In genomic region chr12:106955377-106956047, GRCh38 we compare ENCODE assay signal across 1 cellular context.
TF ChIP-seq lines count a peak whose summit lies in the region.

Gene TMEM263, plus strand, starts transcription at chr12:106955907. Its CDS starts 11,210 bp downstream, at chr12:106967117.

TF ChIP-seq in HepG2, 621 proteins besides CTCF, POLR2A, EP300 and RAD21 (continued from another document and continues in another):
- TF ChIP-seq ZGPAT (CRISPR knock-in tag; IDR thresholded peaks at IDR 0.05) (peak; percentile 74), ATF3 (CRISPR knock-in tag; IDR thresholded peaks at IDR 0.05) (peak; percentile 55; the same call in 1 of the 2 replicates), TFE3 (CRISPR knock-in tag; IDR thresholded peaks at IDR 0.05) (no peak), HNF4A (CRISPR knock-in tag; IDR thresholded peaks at IDR 0.05) (no peak; the same call in 1 of the 2 replicates), ATF6 (CRISPR knock-in tag; conservative IDR thresholded peaks at IDR 0.05) (no peak), TAF15 (IDR thresholded peaks at IDR 0.05; ENCODE audit: low read depth, low read length, poor library complexity, severe bottlenecking) (no peak), ZNF230 (CRISPR knock-in tag; IDR thresholded peaks at IDR 0.05) (0 out of 2 replicates have a peak, but pooled peaks have one; percentile 55), ARHGAP35 (CRISPR knock-in tag; IDR thresholded peaks at IDR 0.05; ENCODE audit: borderline replicate concordance) (no peak), MAFG (CRISPR knock-in tag; IDR thresholded peaks at IDR 0.05) (no peak), ZNF772 (CRISPR knock-in tag; IDR thresholded peaks at IDR 0.05) (peak; percentile 30; the same call in 1 of the 2 replicates), SPEN (CRISPR knock-in tag; IDR thresholded peaks at IDR 0.05; ENCODE audit: low read depth) (peak; percentile 75), THAP7 (CRISPR knock-in tag; IDR thresholded peaks at IDR 0.05) (peak; percentile 85), SMARCC2 (IDR thresholded peaks at IDR 0.05) (no peak), ZNF792 (CRISPR knock-in tag; IDR thresholded peaks at IDR 0.05) (peak; percentile 69; the same call in 1 of the 2 replicates), ZNF382 (CRISPR knock-in tag; IDR thresholded peaks at IDR 0.05; ENCODE audit: borderline replicate concordance) (no peak), BCL3 (CRISPR knock-in tag; IDR thresholded peaks at IDR 0.05) (peak; percentile 21; the same call in 1 of the 2 replicates), DMAP1 (CRISPR knock-in tag; IDR thresholded peaks at IDR 0.05) (peak; percentile 90), ARNTL (CRISPR knock-in tag; IDR thresholded peaks at IDR 0.05) (peak; percentile 58), ZBTB21 (CRISPR knock-in tag; IDR thresholded peaks at IDR 0.05) (peak; percentile 22; the same call in 1 of the 2 replicates), PTBP1 (IDR thresholded peaks at IDR 0.05; ENCODE audit: low read depth, low read length, poor library complexity, severe bottlenecking) (no peak), ZSCAN30 (CRISPR knock-in tag; IDR thresholded peaks at IDR 0.05) (no peak), MEF2D (CRISPR knock-in tag; IDR thresholded peaks at IDR 0.05) (no peak), HMGXB3 (CRISPR knock-in tag; IDR thresholded peaks at IDR 0.05; ENCODE audit: borderline replicate concordance) (no peak), NR2F6 (IDR thresholded peaks at IDR 0.05) (no peak), NR2F6 (CRISPR knock-in tag; IDR thresholded peaks at IDR 0.05) (no peak), ZNF329 (CRISPR knock-in tag; IDR thresholded peaks at IDR 0.05; ENCODE audit: low read depth) (no peak; the same call in 1 of the 2 replicates), ZBTB25 (CRISPR knock-in tag; IDR thresholded peaks at IDR 0.05) (peak; percentile 25; the same call in 1 of the 2 replicates), ZNF441 (CRISPR knock-in tag; IDR thresholded peaks at IDR 0.05; ENCODE audit: borderline replicate concordance) (peak; percentile 48), NFIB (CRISPR knock-in tag; IDR thresholded peaks at IDR 0.05; ENCODE audit: borderline replicate concordance) (no peak), ZNF616 (CRISPR knock-in tag; IDR thresholded peaks at IDR 0.05; ENCODE audit: low read depth) (no peak), ZNF446 (CRISPR knock-in tag; IDR thresholded peaks at IDR 0.05) (peak; percentile 66; the same call in 1 of the 2 replicates), RERE (CRISPR knock-in tag; IDR thresholded peaks at IDR 0.05; ENCODE audit: low read depth) (no peak), ZNF451 (CRISPR knock-in tag; IDR thresholded peaks at IDR 0.05) (0 out of 2 replicates have a peak, but pooled peaks have one; percentile 87), CSRNP1 (CRISPR knock-in tag; IDR thresholded peaks at IDR 0.05) (peak; percentile 80), TIGD3 (CRISPR knock-in tag; IDR thresholded peaks at IDR 0.05; ENCODE audit: borderline replicate concordance) (peak; percentile 82; the same call in 1 of the 2 replicates)
